9 cellular contexts compared by ENCODE assay signal in the genomic region with DNA sequence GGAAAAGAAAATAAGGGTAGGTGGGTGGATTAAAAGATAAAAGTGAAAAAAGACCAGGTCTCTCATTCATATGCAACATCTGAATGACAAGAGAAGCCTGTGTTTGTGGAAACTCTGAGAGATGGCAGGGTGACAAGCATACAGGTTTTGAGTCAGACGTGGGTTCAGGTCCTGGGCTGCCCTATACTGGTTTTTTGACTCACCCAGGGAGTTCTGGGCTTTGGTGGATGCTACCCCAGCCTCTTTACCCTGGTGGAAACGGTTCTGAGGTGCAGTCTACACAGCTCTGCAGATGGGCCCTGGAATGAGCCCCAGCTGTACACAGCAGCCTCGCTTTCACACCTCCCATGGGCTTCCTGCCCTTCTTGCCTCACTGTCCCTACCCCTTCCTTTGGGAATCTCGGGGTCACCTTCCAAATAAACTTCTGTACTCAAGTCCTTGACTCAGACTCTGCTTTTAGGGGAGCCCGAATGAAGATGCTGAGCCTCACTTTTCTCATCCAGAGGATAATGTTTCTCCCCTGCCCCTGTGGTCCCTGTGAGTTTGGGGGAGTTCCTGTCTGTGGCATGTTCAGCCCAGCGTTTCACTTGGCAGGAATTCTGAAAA.
DNase-seq lines count a peak whose midpoint lies in the region; FAIRE-seq and TF ChIP-seq lines count a peak whose summit lies in the region.
"Had no signal": no experiment of that assay in that cellular context is flagged by ENCODE, and none has a peak within 500 bp of the region (broad histone marks: within the 10 kb centered on the region; RNA-seq: fewer than 3 reads in every experiment).

No MANE protein-coding gene starts in this region.

- no peaks in the 10 kb centered on the region for H3K27me3 Mint-ChIP-seq in activated T-helper 1 cell treated with anti-CD3 and anti-CD28 coated beads, Interleukin-12 subunit alpha, Interleukin-12 subunit beta, Interleukin-2, Interleukin-4 antibody, amounts not matched to agents 30 ng/mL and 10 ng/mL and 1 ng/mL, durations not matched to agents 14 hours and 24 hours and 36 hours (ENCODE audit: insufficient read depth)
- no peaks in the 10 kb centered on the region for H3K27me3 Mint-ChIP-seq in mesothelial cell of epicardium (ENCODE audit: low read depth)

- no peak overlapping the region for H3K4me3 ChIP-seq in BLaER1

- H3K4me3 Mint-ChIP-seq in activated T-helper 1 cell treated with anti-CD3 and anti-CD28 coated beads, Interleukin-12 subunit alpha, Interleukin-12 subunit beta, Interleukin-2, Interleukin-4 antibody, amounts not matched to agents 30 ng/mL and 10 ng/mL and 1 ng/mL, durations not matched to agents 14 hours and 24 hours and 36 hours: peak overlapping the region; percentile 72
- H3K4me3 Mint-ChIP-seq in mesothelial cell of epicardium: no peak overlapping the region

- H3K9ac ChIP-seq in BLaER1: no peak overlapping the region

- intact Hi-C loops in activated T-helper 1 cell treated with anti-CD3 and anti-CD28 coated beads, Interleukin-12 subunit alpha, Interleukin-12 subunit beta, Interleukin-2, Interleukin-4 antibody, amounts not matched to agents 30 ng/mL and 10 ng/mL and 1 ng/mL, durations not matched to agents 14 hours and 24 hours and 36 hours (cut with micrococcal nuclease): loop anchor here (1.0 to 5.0 kb wide), 8 partner anchors 15 to 580 kb away; a partner anchor contains a TSS

- DNase-seq in HT-29 (ENCODE audit: low spot score) (peak; percentile 8), mesothelial cell of epicardium (ENCODE audit: low spot score in 2 of 2, unreplicated experiment in 2 of 2) (no peak), H54 (ENCODE audit: insufficient read length, low spot score) (no peak), hippocampal formation (lab: John Stamatoyannopoulos, UW) (no peak), amniotic stem cell (lab: John Stamatoyannopoulos, UW) (no peak)
- peak; percentile 40 for DNase-seq in activated T-helper 1 cell treated with anti-CD3 and anti-CD28 coated beads, Interleukin-12 subunit alpha, Interleukin-12 subunit beta, Interleukin-2, Interleukin-4 antibody, amounts not matched to agents 30 ng/mL and 10 ng/mL and 1 ng/mL, durations not matched to agents 14 hours and 24 hours and 36 hours (ENCODE audit: low spot score)
- no peak for DNase-seq in NK-92 treated with Interleukin-12 subunit alpha and Interleukin-12 subunit beta, amount 100 ng/mL, for 24 hours (lab: John Stamatoyannopoulos, UW)

- H4K20me1 ChIP-seq in BLaER1: no peaks in the 10 kb centered on the region

- no peak for TF ChIP-seq CTCF in mesothelial cell of epicardium (IDR thresholded peaks at IDR 0.05; ENCODE audit: unreplicated experiment)

- H3K9me3 ChIP-seq in BLaER1: no peaks in the 10 kb centered on the region
- H3K9me3 ChIP-seq: neutrophil had no signal

- H3K4me1 ChIP-seq in BLaER1: peaks cover 60% of the 10 kb centered on the region

- H3K27me3 ChIP-seq in BLaER1: no peaks in the 10 kb centered on the region
- H3K27me3 ChIP-seq: neutrophil had no signal

- H3K36me3 ChIP-seq in BLaER1: no peaks in the 10 kb centered on the region
- H3K36me3 ChIP-seq: neutrophil had no signal

- H3K4me1 Mint-ChIP-seq in activated T-helper 1 cell treated with anti-CD3 and anti-CD28 coated beads, Interleukin-12 subunit alpha, Interleukin-12 subunit beta, Interleukin-2, Interleukin-4 antibody, amounts not matched to agents 30 ng/mL and 10 ng/mL and 1 ng/mL, durations not matched to agents 14 hours and 24 hours and 36 hours (ENCODE audit: low read depth): peaks cover 66% of the 10 kb centered on the region
- H3K4me1 Mint-ChIP-seq in mesothelial cell of epicardium: peaks cover 51% of the 10 kb centered on the region

- no peak for FAIRE-seq in H54 (lab: Jason Lieb, UNC)

- H3K4me2 ChIP-seq in BLaER1: peak overlapping the region; percentile 52

- H3K27ac ChIP-seq in BLaER1: 0 out of 2 replicates have a peak overlapping the region, but pooled peaks have one; percentile 5
- H3K27ac ChIP-seq: neutrophil had no signal

- no peak for TF ChIP-seq POLR2A in H54 (IDR thresholded peaks at IDR 0.05; ENCODE audit: low read depth, low read length)

- no peaks in the 10 kb centered on the region for H3K9me3 Mint-ChIP-seq in activated T-helper 1 cell treated with anti-CD3 and anti-CD28 coated beads, Interleukin-12 subunit alpha, Interleukin-12 subunit beta, Interleukin-2, Interleukin-4 antibody, amounts not matched to agents 30 ng/mL and 10 ng/mL and 1 ng/mL, durations not matched to agents 14 hours and 24 hours and 36 hours
- H3K9me3 Mint-ChIP-seq in mesothelial cell of epicardium: no peaks in the 10 kb centered on the region

- H3K36me3 Mint-ChIP-seq in activated T-helper 1 cell treated with anti-CD3 and anti-CD28 coated beads, Interleukin-12 subunit alpha, Interleukin-12 subunit beta, Interleukin-2, Interleukin-4 antibody, amounts not matched to agents 30 ng/mL and 10 ng/mL and 1 ng/mL, durations not matched to agents 14 hours and 24 hours and 36 hours (ENCODE audit: low read depth): peaks cover 49% of the 10 kb centered on the region
- no peaks in the 10 kb centered on the region for H3K36me3 Mint-ChIP-seq in mesothelial cell of epicardium

- peak overlapping the region; percentile 98 for H3K27ac Mint-ChIP-seq in activated T-helper 1 cell treated with anti-CD3 and anti-CD28 coated beads, Interleukin-12 subunit alpha, Interleukin-12 subunit beta, Interleukin-2, Interleukin-4 antibody, amounts not matched to agents 30 ng/mL and 10 ng/mL and 1 ng/mL, durations not matched to agents 14 hours and 24 hours and 36 hours
- H3K27ac Mint-ChIP-seq in mesothelial cell of epicardium: peak overlapping the region; percentile 63

Comparison
In these comparisons a context has a peak if more than half of its experiments do, and no peak if none do; other contexts are left out.
1. DNase-seq: peak in HT-29 (single experiment) and activated T-helper 1 cell treated with anti-CD3 and anti-CD28 coated beads, Interleukin-12 subunit alpha, Interleukin-12 subunit beta, Interleukin-2, Interleukin-4 antibody, amounts not matched to agents 30 ng/mL and 10 ng/mL and 1 ng/mL, durations not matched to agents 14 hours and 24 hours and 36 hours (single experiment); none in mesothelial cell of epicardium (0 of 2), NK-92 treated with Interleukin-12 subunit alpha and Interleukin-12 subunit beta, amount 100 ng/mL, for 24 hours (single experiment), H54 (single experiment), hippocampal formation (0 of 2) and amniotic stem cell (single experiment).